8 cellular contexts compared by ENCODE assay signal in genomic region chr17:4143563-4144410, GRCh38. TPM values are rescaled to one million over a fixed set of nuclear protein-coding genes. Genes with fewer than 3 reads are reported as not detected.
DNase-seq lines count a peak whose midpoint lies in the region; ATAC-seq, FAIRE-seq and TF ChIP-seq lines count a peak whose summit lies in the region.

No MANE protein-coding gene starts in this region.

- peak overlapping the region; percentile 74; the same call in 1 of the 2 replicates for H2AFZ ChIP-seq in OCI-LY7 (ENCODE audit: low read length)

- H3K4me2 ChIP-seq in OCI-LY7 (ENCODE audit: low read length) = peak overlapping the region; percentile 97

- H4K20me1 ChIP-seq in OCI-LY7 (ENCODE audit: insufficient read depth, low read length) = peaks cover 6% of the 10 kb centered on the region; the same call in 1 of the 2 replicates

- peak; percentile 48 for ATAC-seq in GM21526 (IDR thresholded peaks at IDR 0.05; ENCODE audit: low FRiP score, unreplicated experiment)
- ATAC-seq in mucosa of descending colon = peak; percentile 76

- TF ChIP-seq CTCF in D721Med (IDR thresholded peaks at IDR 0.05; ENCODE audit: insufficient read depth, missing control alignments) = no peak
- no peak for TF ChIP-seq CTCF in OCI-LY7 (conservative IDR thresholded peaks at IDR 0.05; ENCODE audit: low read length)
- no peak for TF ChIP-seq CTCF in epithelial cell of proximal tubule (conservative IDR thresholded peaks at IDR 0.05; ENCODE audit: low read depth, low read length)
- no peak for TF ChIP-seq CTCF in mucosa of descending colon (IDR thresholded peaks at IDR 0.05)

- H3K36me3 ChIP-seq in OCI-LY7 (ENCODE audit: insufficient read depth, low read length) (peaks cover 16% of the 10 kb centered on the region; the same call in 1 of the 2 replicates), mucosa of descending colon (ENCODE audit: low read depth) (no peaks in the 10 kb centered on the region)

- CTCF ChIA-PET in OCI-LY7 (lab: Charles Lee; ENCODE audit: unreplicated experiment) = interaction anchor here (0.6 kb wide), 1 partner anchor 1304 kb away, joined by 3 read pairs; no protein-coding TSS in a partner anchor

- H3K9me3 ChIP-seq in OCI-LY7 (ENCODE audit: low read length) = no peaks in the 10 kb centered on the region
- H3K9me3 ChIP-seq in mucosa of descending colon = no peaks in the 10 kb centered on the region

- H3K4me1 ChIP-seq in OCI-LY7 (ENCODE audit: insufficient read depth, low read length, poor library complexity, severe bottlenecking) (peaks cover 20% of the 10 kb centered on the region), mucosa of descending colon (ENCODE audit: low read depth) (peaks cover 38% of the 10 kb centered on the region)

- DNase-seq in D721Med (ENCODE audit: insufficient read length, low spot score) (peak; percentile 73), HuH-7.5 (ENCODE audit: low spot score) (peak; percentile 65), OCI-LY7 (ENCODE audit: low spot score) (peak; percentile 94), activated T-cell treated with anti-CD3 and anti-CD28 coated beads for 48 hours (ENCODE audit: low read depth) (peak; percentile 84), epithelial cell of proximal tubule (ENCODE audit: low read depth) (peak; percentile 58), mucosa of descending colon (peak; percentile 92 to 96 (median 95))
- DNase-seq in stimulated activated CD8-positive, alpha-beta memory T cell treated with anti-CD3 and anti-CD28 coated beads, Interleukin-2, amount 100 ng/mL, for 48 hours (ENCODE audit: low read depth in 2 of 2) = peak; percentile 81 to 84

- peak overlapping the region; percentile 87 for H3K27ac ChIP-seq in OCI-LY7 (ENCODE audit: low read depth, low read length, poor library complexity, severe bottlenecking)

- H3K79me2 ChIP-seq in OCI-LY7 (ENCODE audit: insufficient read depth, low read depth, low read length) = peaks cover 34% of the 10 kb centered on the region

- POLR2A ChIA-PET in OCI-LY7 (lab: Charles Lee) = interaction anchor here (0.6 to 1.4 kb wide), 8 partner anchors 9 to 1324 kb away, joined by 3 to 4 read pairs (median 4); no protein-coding TSS in a partner anchor

- intact Hi-C loops in OCI-LY7 (cut with micrococcal nuclease; ENCODE audit: unreplicated experiment) = loop anchor here (5.0 kb wide), 1 partner anchor 414 kb away; the partner anchor contains the start of gene MYBBP1A
- intact Hi-C loops in mucosa of descending colon (cut with DNase I, micrococcal nuclease) = no loop called here

- BruUV-seq in OCI-LY7 (replicated peaks; lab: Mats Ljungman, UMichigan) = no TSS peak

- no peaks in the 10 kb centered on the region for H3K9me2 ChIP-seq in OCI-LY7 (ENCODE audit: insufficient read depth, low read length)

- FAIRE-seq in D721Med (lab: Jason Lieb, UNC) = no peak

- H3K4me3 ChIP-seq in OCI-LY7 (ENCODE audit: low read depth, low read length, poor library complexity, severe bottlenecking) (peak overlapping the region; percentile 88), epithelial cell of proximal tubule (ENCODE audit: low read depth, low read length) (peak overlapping the region; percentile 93), mucosa of descending colon (peak overlapping the region; percentile 96)

RNA-seq across cellular contexts. Expression of gene CYB5D2, which starts 0.8 kb away (rescaled TPM):
- 6.9 and 18.5 TPM in 2 replicates for total RNA-seq in OCI-LY7 (2014; rRNA removed; shearing (Covaris generic))
- total RNA-seq in OCI-LY7 (2022) (16.7 and 17.2 TPM in 2 replicates), epithelial cell of proximal tubule (11.1 and 12.6 TPM in 2 replicates), mucosa of descending colon (10 to 100 TPM in 2 of 3 donors, 1 to 10 TPM in 1; 9.7 to 15.4 (median 14.1) TPM)

RNA-seq across cellular contexts. Expression of gene ZZEF1, which starts 1.0 kb away (rescaled TPM):
- 25.3 and 35.4 TPM in 2 replicates for total RNA-seq in OCI-LY7 (2014; rRNA removed; shearing (Covaris generic))
- 51.5 and 54.9 TPM in 2 replicates for total RNA-seq in OCI-LY7 (2022)
- total RNA-seq in epithelial cell of proximal tubule = 15.1 and 17.5 TPM in 2 replicates
- total RNA-seq in mucosa of descending colon = 100 to 1,000 TPM; 124 to 192 (median 155) TPM

Comparison
In these comparisons a context has a peak if more than half of its experiments do, and no peak if none do; other contexts are left out.
1. Peak in every context shown above with its lines: DNase-seq, ATAC-seq, H3K4me3 ChIP-seq and H3K27ac ChIP-seq.